1 cellular context compared by ENCODE assay signal in genomic region chr10:19817251-19818046, GRCh38.
TF ChIP-seq lines count a peak whose summit lies in the region.

No MANE protein-coding gene starts in this region.

TF ChIP-seq in H1, 55 proteins besides CTCF, POLR2A, EP300 and RAD21 (continued from another document):
- TF ChIP-seq ATF3 (IDR thresholded peaks at IDR 0.05; ENCODE audit: insufficient read depth, low read depth, low read length) (no peak), GABPA (IDR thresholded peaks at IDR 0.05; ENCODE audit: borderline replicate concordance, insufficient read depth, low read length) (no peak), JUND (IDR thresholded peaks at IDR 0.05; ENCODE audit: low read length) (no peak), HDAC6 (IDR thresholded peaks at IDR 0.05; ENCODE audit: low read depth, low read length) (no peak), E2F6 (IDR thresholded peaks at IDR 0.05) (no peak), MAX (IDR thresholded peaks at IDR 0.05) (no peak), ASH2L (IDR thresholded peaks at IDR 0.05; ENCODE audit: low read length) (peak; percentile 17), TCF12 (IDR thresholded peaks at IDR 0.05; ENCODE audit: low read depth, low read length) (no peak)
